Comparison of ENCODE assay signal across 8 cellular contexts in the genomic region with DNA sequence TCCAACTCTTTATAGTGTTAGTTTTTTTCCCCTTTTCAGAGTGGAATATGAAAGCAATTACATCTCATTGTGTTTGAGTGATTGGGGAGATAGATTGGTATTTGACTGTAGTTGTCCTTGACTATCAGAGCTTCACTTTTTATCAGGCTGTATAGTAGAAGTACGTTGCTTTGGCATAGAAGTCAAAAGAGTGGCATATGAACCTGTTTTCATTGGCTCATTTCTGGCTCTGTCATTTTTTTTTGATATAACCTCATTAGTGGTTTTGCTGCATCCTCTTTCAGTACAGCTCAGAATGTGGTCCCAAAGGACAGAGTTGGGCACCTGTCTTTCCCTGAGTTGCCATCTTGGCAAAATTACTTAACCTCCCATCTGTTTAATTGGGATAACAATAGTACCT. TPM values are rescaled to one million over a fixed set of nuclear protein-coding genes. Genes with fewer than 3 reads are reported as not detected.
A peak's percentile ranks its signal among the peaks of the same experiment; 100 is the strongest.
DNase-seq lines count a peak whose midpoint lies in the region; ATAC-seq, FAIRE-seq and TF ChIP-seq lines count a peak whose summit lies in the region.

No MANE protein-coding gene starts in this region.

- H3K27ac ChIP-seq in 22Rv1, result peak overlapping the region; percentile 93
- H3K27ac ChIP-seq in VCaP, result peak overlapping the region; percentile 92
- peak overlapping the region; percentile 95 for H3K27ac ChIP-seq in keratinocyte (ENCODE audit: control insufficient read depth, insufficient read depth, low read length)
- peak overlapping the region in 2 of 4 donors; percentile 8 to 89 for H3K27ac ChIP-seq in tibial nerve

- H3K9me1 ChIP-seq in keratinocyte (ENCODE audit: control insufficient read depth, extremely low read depth, insufficient read depth, low read length), result no peaks in the 10 kb centered on the region

- TF ChIP-seq CTCF in 22Rv1 (IDR thresholded peaks at IDR 0.05) (no peak), VCaP (conservative IDR thresholded peaks at IDR 0.05) (no peak), keratinocyte (optimal IDR thresholded peaks at IDR 0.05 in 1 of 3, IDR thresholded peaks at IDR 0.05 in 1 of 3, conservative IDR thresholded peaks at IDR 0.05 in 1 of 3; ENCODE audit: extremely low read depth in 1 of 3, insufficient read depth in 2 of 3, low read length in 3 of 3) (no peak), tibial nerve (IDR thresholded peaks at IDR 0.05) (no peak)

- H4K20me1 ChIP-seq in keratinocyte (ENCODE audit: control insufficient read depth, extremely low read depth, insufficient read depth, low read length), result peaks cover 5% of the 10 kb centered on the region

- no peak for DNase-seq in keratinocyte (ENCODE audit: low read depth, low spot score)
- no peak for DNase-seq in tibial nerve (ENCODE audit: low spot score in 2 of 2)
- DNase-seq in Ammon's horn (ENCODE audit: low spot score), result no peak
- no peak for DNase-seq in SHP77 (lab: John Stamatoyannopoulos, UW)

- no peak overlapping the region for H2AFZ ChIP-seq in keratinocyte (ENCODE audit: control insufficient read depth, low read length)

- H3K4me2 ChIP-seq in keratinocyte (ENCODE audit: control insufficient read depth, extremely low read depth, insufficient read depth, low read depth, low read length), result peak overlapping the region; percentile 93

- no peaks in the 10 kb centered on the region for H3K36me3 ChIP-seq in keratinocyte (ENCODE audit: control insufficient read depth in 2 of 2, extremely low read depth in 1 of 2, insufficient read depth in 2 of 2, low read length in 2 of 2)
- H3K36me3 ChIP-seq in tibial nerve, result no peaks in the 10 kb centered on the region

- ATAC-seq in GM18511 (IDR thresholded peaks at IDR 0.05; ENCODE audit: unreplicated experiment), result peak; percentile 31
- peak; percentile 47 for ATAC-seq in HG03378 (IDR thresholded peaks at IDR 0.05; ENCODE audit: unreplicated experiment)

- no peaks in the 10 kb centered on the region for H3K27me3 ChIP-seq in keratinocyte (ENCODE audit: control insufficient read depth, extremely low read depth, insufficient read depth, low read length)
- no peaks in the 10 kb centered on the region for H3K27me3 ChIP-seq in tibial nerve

- H3K9me3 ChIP-seq in keratinocyte (ENCODE audit: control insufficient read depth, low read depth, low read length) (no peaks in the 10 kb centered on the region), tibial nerve (no peaks in the 10 kb centered on the region)

- TF ChIP-seq EP300 in tibial nerve (IDR thresholded peaks at IDR 0.05), result no peak

- H3K79me2 ChIP-seq in keratinocyte (ENCODE audit: control insufficient read depth, insufficient read depth, low read length), result peaks cover 63% of the 10 kb centered on the region

- peak overlapping the region; percentile 99 for H3K9ac ChIP-seq in keratinocyte (ENCODE audit: control insufficient read depth, extremely low read depth, insufficient read depth, low read length)

- dilution Hi-C loops in keratinocyte (cut with MboI; ENCODE audit: extremely low pct_ligation_motif_present, low sequenced_read_pairs), result no loop called here

- H3K4me3 ChIP-seq in keratinocyte (ENCODE audit: control insufficient read depth in 2 of 3, extremely low read depth in 1 of 3, insufficient read depth in 2 of 3, low read depth in 1 of 3, low read length in 3 of 3) (peak overlapping the region; percentile 61 to 98 (median 92)), tibial nerve (peak overlapping the region in 2 of 4 donors; percentile 84 to 87)

- TF ChIP-seq POLR2A in tibial nerve (IDR thresholded peaks at IDR 0.05), result no peak

- 3 to 10% methylated on average over 1 of the region's 1 CpG for WGBS in tibial nerve, 2 donors

- FAIRE-seq in keratinocyte (lab: Jason Lieb, UNC), result peak; percentile 5

- H3K4me1 ChIP-seq in keratinocyte (ENCODE audit: control insufficient read depth, extremely low read depth, insufficient read depth, low read length) (peaks cover 10% of the 10 kb centered on the region), tibial nerve (peaks cover 0 to 27% (median 5%) of the 10 kb centered on the region in 4 donors)

RNA-seq across cellular contexts. Expression of a gene that starts 1.4 kb away (rescaled TPM):
- 8.3 to 23.1 TPM (median 21.3 TPM) in 3 replicates for polyA plus RNA-seq in keratinocyte
- polyA plus RNA-seq in keratinocyte (2011; ENCODE audit: low read depth), result 28.9 TPM
- 15.5 and 16.4 TPM in 2 replicates for polyA plus RNA-seq in keratinocyte (2011; cell fraction: cytosol; rRNA removed)
- polyA plus RNA-seq in keratinocyte (2011; cell fraction: nucleus; rRNA removed), result 9.6 and 15.8 TPM in 2 replicates
- 26.2 and 44.6 TPM in 2 replicates for polyA plus RNA-seq in keratinocyte (2012; ENCODE audit: low replicate concordance)
- 3.3 to 10.9 TPM (median 5.1 TPM) in 3 replicates for polyA minus RNA-seq in keratinocyte
- 14.8 TPM for polyA minus RNA-seq in keratinocyte (2011; cell fraction: cytosol; rRNA and poly(A)+ RNA removed)
- polyA minus RNA-seq in keratinocyte (2011; cell fraction: nucleus; rRNA and poly(A)+ RNA removed), result 10.2 and 13.8 TPM in 2 replicates
- 10 to 100 TPM; 14.5 to 39.9 (median 27.2) TPM for total RNA-seq in tibial nerve

RNA-seq across cellular contexts. Expression of a gene that starts 22.3 kb away (rescaled TPM):
- polyA plus RNA-seq in keratinocyte, result not detected in 3 replicates
- polyA plus RNA-seq in keratinocyte (2011; ENCODE audit: low read depth), result not detected
- not detected in 2 replicates for polyA plus RNA-seq in keratinocyte (2011; cell fraction: cytosol; rRNA removed)
- polyA plus RNA-seq in keratinocyte (2011; cell fraction: nucleus; rRNA removed), result not detected in 2 replicates
- not detected in 2 replicates for polyA plus RNA-seq in keratinocyte (2012; ENCODE audit: low replicate concordance)
- polyA minus RNA-seq in keratinocyte, result not detected in 3 replicates
- not detected for polyA minus RNA-seq in keratinocyte (2011; cell fraction: cytosol; rRNA and poly(A)+ RNA removed)
- polyA minus RNA-seq in keratinocyte (2011; cell fraction: nucleus; rRNA and poly(A)+ RNA removed), result not detected in 2 replicates
- not detected for total RNA-seq in tibial nerve
